ENCODE assay signal across 25 cellular contexts in genomic region chr1:42171679-42172266, GRCh38. TPM values are rescaled to one million over a fixed set of nuclear protein-coding genes. Genes with fewer than 3 reads are reported as not detected.
A peak's percentile ranks its signal among the peaks of the same experiment; 100 is the strongest.
DNase-seq lines count a peak whose midpoint lies in the region; ATAC-seq, FAIRE-seq and TF ChIP-seq lines count a peak whose summit lies in the region.
"Had no signal": no experiment of that assay in that cellular context is flagged by ENCODE, and none has a peak within 500 bp of the region (broad histone marks: within the 10 kb centered on the region; RNA-seq: fewer than 3 reads in every experiment).

No MANE protein-coding gene starts in this region.

- H3K27me3 ChIP-seq in heart right ventricle (no peaks in the 10 kb centered on the region), H1 (replicated peaks in 1 of 4; ENCODE audit: control insufficient read depth in 3 of 4, extremely low read depth in 1 of 4, insufficient read depth in 3 of 4, low read length in 3 of 4) (no peaks in the 10 kb centered on the region), upper lobe of right lung (no peaks in the 10 kb centered on the region), PC-9 (ENCODE audit: insufficient read depth, low read depth) (no peaks in the 10 kb centered on the region)
- H3K27me3 ChIP-seq: brain microvascular endothelial cell had no signal

- H4K20me1 ChIP-seq in H1 (replicated peaks in 1 of 2; ENCODE audit: control insufficient read depth in 1 of 2, insufficient read depth in 2 of 2, low read length in 2 of 2) (no peaks in the 10 kb centered on the region), PC-9 (ENCODE audit: insufficient read depth) (0 out of 2 replicates have a peak, but pooled peaks cover 2% of the 10 kb centered on the region)

- H3K4me3 ChIP-seq in heart right ventricle (no peak overlapping the region), H1 (ENCODE audit: extremely low read depth in 1 of 4, insufficient read depth in 2 of 4, low read depth in 3 of 4, low read length in 4 of 4) (no peak overlapping the region), upper lobe of right lung (no peak overlapping the region), PC-9 (no peak overlapping the region)

- peak overlapping the region; percentile 57; the same call in 1 of the 2 replicates for H2BK5ac ChIP-seq in H1 (ENCODE audit: low read depth, low read length)

- TF ChIP-seq POLR2A in H1 (IDR thresholded peaks at IDR 0.05; ENCODE audit: control extremely low read depth in 1 of 2, low read depth in 2 of 2, low read length in 2 of 2) = no peak

- H2BK20ac ChIP-seq in H1 (ENCODE audit: low read length) = no peak overlapping the region

- no peaks in the 10 kb centered on the region for H3K9me3 ChIP-seq in heart right ventricle
- H3K9me3 ChIP-seq in H1 (ENCODE audit: insufficient read depth in 2 of 2, low read depth in 1 of 2, low read length in 1 of 2) = no peaks in the 10 kb centered on the region
- no peaks in the 10 kb centered on the region for H3K9me3 ChIP-seq in upper lobe of right lung
- no peaks in the 10 kb centered on the region for H3K9me3 ChIP-seq in PC-9 (ENCODE audit: insufficient read depth, low read depth)

- no peaks in the 10 kb centered on the region for H3K79me1 ChIP-seq in H1 (ENCODE audit: low read depth, low read length)

- no peak overlapping the region for H3K14ac ChIP-seq in H1 (ENCODE audit: insufficient read length)

- POLR2A ChIA-PET in H1 (lab: Charles Lee; ENCODE audit: partially characterized antibody) (no interaction called here), PC-9 (lab: Charles Lee; ENCODE audit: unreplicated experiment) (no interaction called here)

- no peak for TF ChIP-seq RAD21 in H1 (IDR thresholded peaks at IDR 0.05 in 1 of 2, conservative IDR thresholded peaks at IDR 0.05 in 1 of 2; ENCODE audit: low read depth in 2 of 2, low read length in 2 of 2)

- no peak overlapping the region for H3K56ac ChIP-seq in H1 (replicated peaks; ENCODE audit: insufficient read length, low read depth, low read length)

- H2AK5ac ChIP-seq in H1 (ENCODE audit: low read depth, low read length) = no peak overlapping the region; the same call in 1 of the 2 replicates

- DNase-seq in heart right ventricle (no peak), left cardiac atrium (no peak), H1 (ENCODE audit: low read depth in 1 of 2, low spot score in 2 of 2) (no peak), nephron progenitor cell (no peak), upper lobe of right lung (peak; percentile 35), PC-9 (no peak), NCI-H187 (lab: John Stamatoyannopoulos, UW) (no peak)
- DNase-seq in central memory CD4-positive, alpha-beta T cell = no peak
- DNase-seq: activated CD4-positive, alpha-beta T cell treated with anti-CD3 and anti-CD28 coated beads, Interleukin-2, amount 10 ng/mL, durations not matched to agents 7 days and 5 days; activated naive CD8-positive, alpha-beta T cell treated with anti-CD3 and anti-CD28 coated beads, Interleukin-2, amount 10 ng/mL, durations not matched to agents 7 days and 5 days; brain microvascular endothelial cell; HFFc6; hippocampal formation; natural killer cell; NCI-H1105 treated with DMSO at 0.1 percent for 48 hours; NCI-H526 treated with DMSO at 0.1 percent for 48 hours; stimulated activated naive CD8-positive, alpha-beta T cell treated with anti-CD3 and anti-CD28 coated beads, Interleukin-15, amount 100 ng/mL, for 72 hours; T-helper 1 cell had no signal

- no peak overlapping the region for H3K4ac ChIP-seq in H1 (replicated peaks; ENCODE audit: insufficient read length, low read depth, low read length)

- no peak overlapping the region for H4K5ac ChIP-seq in H1 (ENCODE audit: insufficient read length, low read depth, low read length)

- H3K23me2 ChIP-seq in H1 (ENCODE audit: low read depth, low read length) = no peaks in the 10 kb centered on the region; the same call in 1 of the 2 replicates

- 69 to 71% methylated on average over 6 of the region's 6 CpGs for WGBS in heart right ventricle, 2 donors
- WGBS in H1 (ENCODE audit: extremely low coverage in 1 of 2, insufficient coverage in 1 of 2, insufficient read length in 1 of 2, insufficient replicate concordance in 2 of 2, low coverage in 1 of 2, low lambda C conversion rate in 2 of 2, missing lambda C conversion rate in 1 of 2), 2 experiments = 88% methylated on average over 6 of the region's 6 CpGs; no CpG with 5 or more reads in 1 of the 2 experiments

- H3K18ac ChIP-seq in H1 (ENCODE audit: extremely low read depth, low read length) = no peak overlapping the region

- FAIRE-seq in H1 (lab: Jason Lieb, UNC) = no peak
- FAIRE-seq: GM18507, keratinocyte had no signal

- H3K9me3 Mint-ChIP-seq in nephron progenitor cell = no peaks in the 10 kb centered on the region
- H3K9me3 Mint-ChIP-seq: activated CD4-positive, alpha-beta T cell treated with anti-CD3 and anti-CD28 coated beads, Interleukin-2, amount 10 ng/mL, durations not matched to agents 7 days and 5 days; activated naive CD8-positive, alpha-beta T cell treated with anti-CD3 and anti-CD28 coated beads, Interleukin-2, amount 10 ng/mL, durations not matched to agents 7 days and 5 days; activated T-helper 2 cell treated with anti-CD3 and anti-CD28 coated beads, Interferon-gamma antibody, Interleukin-2, Interleukin-4, amounts not matched to agents 10 μg/mL and 5 μg/mL and 100 μg/mL, durations not matched to agents 14 hours and 24 hours and 36 hours; dendritic cell treated with granulocyte-macrophage colony-stimulating factor and Interleukin-4, amounts not matched to agents 40 ng/mL and 50 ng/mL, for 4 days; HFFc6; natural killer cell; stimulated activated naive CD8-positive, alpha-beta T cell treated with anti-CD3 and anti-CD28 coated beads, Interleukin-15, amount 100 ng/mL, for 72 hours had no signal

- peak overlapping the region; percentile 97 for H3K27ac Mint-ChIP-seq in nephron progenitor cell
- H3K27ac Mint-ChIP-seq: activated CD4-positive, alpha-beta T cell treated with anti-CD3 and anti-CD28 coated beads, Interleukin-2, amount 10 ng/mL, durations not matched to agents 7 days and 5 days; activated naive CD8-positive, alpha-beta T cell treated with anti-CD3 and anti-CD28 coated beads, Interleukin-2, amount 10 ng/mL, durations not matched to agents 7 days and 5 days; activated T-helper 2 cell treated with anti-CD3 and anti-CD28 coated beads, Interferon-gamma antibody, Interleukin-2, Interleukin-4, amounts not matched to agents 10 μg/mL and 5 μg/mL and 100 μg/mL, durations not matched to agents 14 hours and 24 hours and 36 hours; dendritic cell treated with granulocyte-macrophage colony-stimulating factor and Interleukin-4, amounts not matched to agents 40 ng/mL and 50 ng/mL, for 4 days; HFFc6; progenitor cell of endocrine pancreas had no signal

- TF ChIP-seq EP300 in H1 (IDR thresholded peaks at IDR 0.05; ENCODE audit: borderline replicate concordance in 1 of 2, low read depth in 2 of 2, low read length in 2 of 2) = no peak

- peak in 1 of 8 donors; percentile 6 for ATAC-seq in heart right ventricle
- no peak for ATAC-seq in left cardiac atrium
- ATAC-seq in upper lobe of right lung = no peak
- ATAC-seq: natural killer cell; stimulated activated naive CD8-positive, alpha-beta T cell treated with anti-CD3 and anti-CD28 coated beads, Interleukin-15, amount 100 ng/mL, for 72 hours had no signal

- no peak overlapping the region for H2AFZ ChIP-seq in H1 (ENCODE audit: low read length)
- H2AFZ ChIP-seq in PC-9 = no peak overlapping the region

- peaks cover 7% of the 10 kb centered on the region for H3K27me3 Mint-ChIP-seq in nephron progenitor cell (ENCODE audit: low read depth, poor library complexity)
- H3K27me3 Mint-ChIP-seq: activated CD4-positive, alpha-beta T cell treated with anti-CD3 and anti-CD28 coated beads, Interleukin-2, amount 10 ng/mL, durations not matched to agents 7 days and 5 days; activated naive CD8-positive, alpha-beta T cell treated with anti-CD3 and anti-CD28 coated beads, Interleukin-2, amount 10 ng/mL, durations not matched to agents 7 days and 5 days; progenitor cell of endocrine pancreas; stimulated activated naive CD8-positive, alpha-beta T cell treated with anti-CD3 and anti-CD28 coated beads, Interleukin-15, amount 100 ng/mL, for 72 hours had no signal

- no peak overlapping the region for H3K4me3 Mint-ChIP-seq in nephron progenitor cell
- H3K4me3 Mint-ChIP-seq: activated CD4-positive, alpha-beta T cell treated with anti-CD3 and anti-CD28 coated beads, Interleukin-2, amount 10 ng/mL, durations not matched to agents 7 days and 5 days; activated naive CD8-positive, alpha-beta T cell treated with anti-CD3 and anti-CD28 coated beads, Interleukin-2, amount 10 ng/mL, durations not matched to agents 7 days and 5 days; dendritic cell treated with granulocyte-macrophage colony-stimulating factor and Interleukin-4, amounts not matched to agents 40 ng/mL and 50 ng/mL, for 4 days; HFFc6; natural killer cell; stimulated activated naive CD8-positive, alpha-beta T cell treated with anti-CD3 and anti-CD28 coated beads, Interleukin-15, amount 100 ng/mL, for 72 hours had no signal

- peaks cover 34% of the 10 kb centered on the region for H3F3A ChIP-seq in PC-9 (ENCODE audit: insufficient read depth, low read depth)

- 0 out of 2 replicates have a peak overlapping the region, but pooled peaks have one; percentile 77 for H2BK12ac ChIP-seq in H1 (ENCODE audit: low read depth, low read length)

- H3K27ac ChIP-seq in heart right ventricle (peak overlapping the region in 9 of 10 donors; percentile 78 to 91 (median 86)), H1 (ENCODE audit: low read depth, low read length) (no peak overlapping the region), upper lobe of right lung (peak overlapping the region; percentile 30), PC-9 (no peak overlapping the region)
- H3K27ac ChIP-seq: brain microvascular endothelial cell had no signal

- peaks cover 28% of the 10 kb centered on the region for H3K4me1 Mint-ChIP-seq in nephron progenitor cell
- H3K4me1 Mint-ChIP-seq: activated CD4-positive, alpha-beta T cell treated with anti-CD3 and anti-CD28 coated beads, Interleukin-2, amount 10 ng/mL, durations not matched to agents 7 days and 5 days; activated naive CD8-positive, alpha-beta T cell treated with anti-CD3 and anti-CD28 coated beads, Interleukin-2, amount 10 ng/mL, durations not matched to agents 7 days and 5 days had no signal

- H2BK15ac ChIP-seq in H1 (ENCODE audit: low read length) = no peak overlapping the region

- H3K9ac ChIP-seq in H1 (replicated peaks in 1 of 4; ENCODE audit: extremely low read depth in 1 of 4, low read depth in 3 of 4, low read length in 3 of 4) = no peak overlapping the region

- intact Hi-C loops in heart right ventricle (cut with DNase I) (loop anchor here in 9 of 10 donors (2.0 to 10.0 kb wide), 12 partner anchors 21 to 599 kb away; partner anchors contain the start of genes FOXJ3 (in 4 of the 9) and CCDC30 (in 1 of the 9)), left cardiac atrium (cut with DNase I) (loop anchor here (5.0 kb wide), 2 partner anchors 166 to 364 kb away; partner anchors contain the start of gene FOXJ3 (in 1 of the 2)), upper lobe of right lung (cut with DNase I) (no loop called here), PC-9 (cut with micrococcal nuclease; ENCODE audit: unreplicated experiment) (loop anchor here (10.0 kb wide), 1 partner anchor 283 kb away; the partner anchor contains the start of genes PPCS and ZMYND12)

- BruUV-seq in PC-9 (replicated peaks; lab: Mats Ljungman, UMichigan) = no TSS peak

- CTCF ChIA-PET in H1 (lab: Charles Lee; ENCODE audit: partially characterized antibody) (interaction anchor here (0.7 to 7.9 kb wide), 11 partner anchors 8 to 656 kb away, joined by 3 to 77 read pairs (median 7); partner anchors contain the start of gene GUCA2A), PC-9 (lab: Charles Lee) (interaction anchor here (0.5 to 0.6 kb wide), 2 partner anchors 293 to 1327 kb away, joined by 5 to 15 read pairs; no protein-coding TSS in a partner anchor)

- no peaks in the 10 kb centered on the region for H3K9me2 ChIP-seq in PC-9 (ENCODE audit: insufficient read depth)

- H3K4me2 ChIP-seq in H1 (ENCODE audit: insufficient read depth in 1 of 2, low read depth in 2 of 2, low read length in 2 of 2) = no peak overlapping the region
- H3K4me2 ChIP-seq in PC-9 = no peak overlapping the region

- H3K23ac ChIP-seq in H1 (ENCODE audit: insufficient read length) = no peak overlapping the region

- H4K8ac ChIP-seq in H1 (ENCODE audit: extremely low read depth, insufficient read depth, low read length) = no peak overlapping the region

- H3K36me3 Mint-ChIP-seq in nephron progenitor cell (ENCODE audit: low read depth) = no peaks in the 10 kb centered on the region
- H3K36me3 Mint-ChIP-seq: activated naive CD8-positive, alpha-beta T cell treated with anti-CD3 and anti-CD28 coated beads, Interleukin-2, amount 10 ng/mL, durations not matched to agents 7 days and 5 days; natural killer cell had no signal

- no peak overlapping the region for H4K91ac ChIP-seq in H1 (replicated peaks; ENCODE audit: insufficient read length, low read length)

- H3K79me2 ChIP-seq in H1 (ENCODE audit: control insufficient read depth in 1 of 2, insufficient read depth in 2 of 2, low read length in 2 of 2) (no peaks in the 10 kb centered on the region), PC-9 (ENCODE audit: low read depth) (no peaks in the 10 kb centered on the region)

- TF ChIP-seq CTCF in heart right ventricle (IDR thresholded peaks at IDR 0.05) = no peak
- no peak for TF ChIP-seq CTCF in H1 (IDR thresholded peaks at IDR 0.05; ENCODE audit: control extremely low read depth in 1 of 3, insufficient read depth in 1 of 3, low read depth in 1 of 3, low read length in 3 of 3)
- TF ChIP-seq CTCF in nephron progenitor cell (IDR thresholded peaks at IDR 0.05) = no peak
- TF ChIP-seq CTCF in upper lobe of right lung (IDR thresholded peaks at IDR 0.05) = no peak
- TF ChIP-seq CTCF in PC-9 (conservative IDR thresholded peaks at IDR 0.05) = no peak

- H3K36me3 ChIP-seq in heart right ventricle (peaks cover 0 to 4% (median 0%) of the 10 kb centered on the region in 9 donors), H1 (ENCODE audit: control insufficient read depth in 2 of 4, insufficient read depth in 4 of 4, low read length in 3 of 4) (no peaks in the 10 kb centered on the region; a peak in 1 of 8 replicates), upper lobe of right lung (no peaks in the 10 kb centered on the region), PC-9 (ENCODE audit: low read depth) (no peaks in the 10 kb centered on the region)
- H3K36me3 ChIP-seq: brain microvascular endothelial cell had no signal

- H3K4me1 ChIP-seq in heart right ventricle (peaks cover 14 to 44% (median 37%) of the 10 kb centered on the region in 9 donors), H1 (replicated peaks in 1 of 4; ENCODE audit: control insufficient read depth in 3 of 4, insufficient read depth in 4 of 4, low read length in 3 of 4) (peaks cover 0 to 7% (median 2%) of the 10 kb centered on the region in 4 experiments; a peak in 2 of 7 replicates), upper lobe of right lung (peaks cover 32% of the 10 kb centered on the region), PC-9 (replicated peaks; ENCODE audit: insufficient read depth) (peaks cover 58% of the 10 kb centered on the region)

- no peak overlapping the region for H2BK120ac ChIP-seq in H1 (replicated peaks; ENCODE audit: low read depth, low read length)

RNA-seq across cellular contexts. Expression of gene GUCA2A, which starts 7.2 kb away (rescaled TPM):
- total RNA-seq in heart right ventricle (not detected), left cardiac atrium (not detected), upper lobe of right lung (not detected), PC-9 (2021) (not detected in 2 replicates)
- polyA plus RNA-seq in heart right ventricle (not detected), H1 (2011; rRNA removed) (not detected in 2 replicates)
- total RNA-seq in H1 (2021; fragmentation: NEBNext Ultra II Directional; extraction: Animal tissue kit (Norgen Biotek cat#: 25700)) = not detected in 2 replicates
- not detected for polyA plus RNA-seq in H1 (2011; cell fraction: cytosol; rRNA removed)
- not detected for polyA plus RNA-seq in H1 (2011; cell fraction: nucleus; rRNA removed)
- not detected in 4 replicates for polyA plus RNA-seq in H1 (2012, experiment 1 of 2)
- not detected for polyA plus RNA-seq in H1 (2012, experiment 2 of 2)
- not detected for polyA plus RNA-seq in H1 (2013, experiment 1 of 2)
- not detected for polyA plus RNA-seq in H1 (2013, experiment 2 of 2)
- not detected in 2 replicates for polyA minus RNA-seq in H1 (2011; rRNA and poly(A)+ RNA removed)
- polyA minus RNA-seq in H1 (2011; cell fraction: cytosol; rRNA and poly(A)+ RNA removed) = not detected
- not detected for polyA minus RNA-seq in H1 (2011; cell fraction: nucleus; rRNA and poly(A)+ RNA removed)
- total RNA-seq: activated CD4-positive, alpha-beta T cell treated with anti-CD3 and anti-CD28 coated beads, Interleukin-2, amount 10 ng/mL, durations not matched to agents 7 days and 5 days; activated naive CD8-positive, alpha-beta T cell treated with anti-CD3 and anti-CD28 coated beads, Interleukin-2, amount 10 ng/mL, durations not matched to agents 7 days and 5 days; activated T-helper 2 cell treated with anti-CD3 and anti-CD28 coated beads, Interferon-gamma antibody, Interleukin-2, Interleukin-4, amounts not matched to agents 10 μg/mL and 5 μg/mL and 100 μg/mL, durations not matched to agents 14 hours and 24 hours and 36 hours; fibroblast of villous mesenchyme; HFFc6; natural killer cell; progenitor cell of endocrine pancreas; skeletal muscle tissue had no signal
- polyA plus RNA-seq: keratinocyte had no signal

RNA-seq across cellular contexts. Expression of gene GUCA2B, which starts 18.6 kb away (rescaled TPM):
- total RNA-seq in heart right ventricle (under 1 TPM in 1 of 10 donors, not detected in 9; 0.44 TPM), left cardiac atrium (not detected), upper lobe of right lung (not detected), PC-9 (2021) (not detected in 2 replicates)
- polyA plus RNA-seq in heart right ventricle (not detected), H1 (2011; rRNA removed) (not detected in 2 replicates)
- not detected in 2 replicates for total RNA-seq in H1 (2021; fragmentation: NEBNext Ultra II Directional; extraction: Animal tissue kit (Norgen Biotek cat#: 25700))
- polyA plus RNA-seq in H1 (2011; cell fraction: cytosol; rRNA removed) = not detected
- polyA plus RNA-seq in H1 (2011; cell fraction: nucleus; rRNA removed) = not detected
- polyA plus RNA-seq in H1 (2012, experiment 1 of 2) = not detected in 4 replicates
- polyA plus RNA-seq in H1 (2012, experiment 2 of 2) = not detected
- not detected for polyA plus RNA-seq in H1 (2013, experiment 1 of 2)
- polyA plus RNA-seq in H1 (2013, experiment 2 of 2) = not detected
- not detected in 2 replicates for polyA minus RNA-seq in H1 (2011; rRNA and poly(A)+ RNA removed)
- not detected for polyA minus RNA-seq in H1 (2011; cell fraction: cytosol; rRNA and poly(A)+ RNA removed)
- polyA minus RNA-seq in H1 (2011; cell fraction: nucleus; rRNA and poly(A)+ RNA removed) = not detected
- total RNA-seq: activated CD4-positive, alpha-beta T cell treated with anti-CD3 and anti-CD28 coated beads, Interleukin-2, amount 10 ng/mL, durations not matched to agents 7 days and 5 days; activated naive CD8-positive, alpha-beta T cell treated with anti-CD3 and anti-CD28 coated beads, Interleukin-2, amount 10 ng/mL, durations not matched to agents 7 days and 5 days; activated T-helper 2 cell treated with anti-CD3 and anti-CD28 coated beads, Interferon-gamma antibody, Interleukin-2, Interleukin-4, amounts not matched to agents 10 μg/mL and 5 μg/mL and 100 μg/mL, durations not matched to agents 14 hours and 24 hours and 36 hours; fibroblast of villous mesenchyme; HFFc6; natural killer cell; skeletal muscle tissue had no signal
- polyA plus RNA-seq: keratinocyte had no signal

Comparison
In these comparisons a context has a peak if more than half of its experiments do, and no peak if none do; other contexts are left out.
1. H3K27ac ChIP-seq: peak in heart right ventricle (9 of 10) and upper lobe of right lung (single experiment); none in H1 (single experiment) and PC-9 (single experiment).